13 cellular contexts compared by ENCODE assay signal in the genomic region with DNA sequence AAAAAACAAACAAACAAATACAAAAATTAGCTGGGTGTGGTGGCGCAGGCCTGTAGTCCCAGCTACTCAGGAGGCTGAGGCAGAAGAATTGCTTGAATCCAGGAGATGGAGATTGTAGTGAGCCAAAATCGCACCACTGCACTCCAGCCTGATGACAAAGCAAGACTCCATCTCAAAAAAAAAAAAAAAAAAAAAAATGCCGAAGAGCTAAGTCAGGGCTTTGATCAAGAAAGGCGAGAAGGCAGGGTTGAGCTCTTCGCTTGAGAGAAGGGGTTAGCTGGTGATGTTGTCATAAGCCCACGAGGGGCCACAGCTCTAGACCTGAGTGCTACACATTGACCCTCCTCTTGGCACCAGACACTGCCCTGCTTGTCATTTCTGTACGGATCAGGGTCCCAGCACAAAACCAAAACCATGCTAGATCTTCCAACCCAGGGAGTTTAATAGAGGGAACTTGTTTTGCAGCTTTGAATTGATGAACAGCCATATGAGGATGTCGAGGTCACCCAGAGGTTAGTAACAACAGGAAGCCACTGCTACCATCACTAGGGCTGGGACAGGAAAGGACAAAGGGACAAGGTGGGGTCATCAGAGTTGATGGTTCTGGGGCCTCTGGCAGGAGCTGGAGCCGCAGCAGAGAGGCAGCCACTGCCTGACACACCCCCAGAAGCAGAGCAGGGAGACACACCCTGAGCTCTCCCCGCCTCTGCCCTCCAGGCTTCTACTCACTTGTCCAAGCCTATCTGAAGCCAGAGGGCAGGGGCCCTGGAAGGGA.
DNase-seq lines count a peak whose midpoint lies in the region; ATAC-seq, FAIRE-seq and TF ChIP-seq lines count a peak whose summit lies in the region.
"Had no signal": no experiment of that assay in that cellular context is flagged by ENCODE, and none has a peak within 500 bp of the region (broad histone marks: within the 10 kb centered on the region; RNA-seq: fewer than 3 reads in every experiment).

No MANE protein-coding gene starts in this region.

- no peak for FAIRE-seq in HepG2 (lab: Jason Lieb, UNC)
- no peak for FAIRE-seq in GM19239 (lab: Jason Lieb, UNC)

- H3K9me3 ChIP-seq in T-helper 17 cell (ENCODE audit: control insufficient read depth, low read length, poor library complexity, severe bottlenecking): no peaks in the 10 kb centered on the region
- no peaks in the 10 kb centered on the region for H3K9me3 ChIP-seq in HepG2 (ENCODE audit: low read length)

- H3K4me1 Mint-ChIP-seq in T-helper 17 cell: peaks cover 50% of the 10 kb centered on the region

- no peaks in the 10 kb centered on the region for H3K36me3 ChIP-seq in HepG2 (replicated peaks in 1 of 2; ENCODE audit: control insufficient read depth in 1 of 2, insufficient read depth in 2 of 2, low read length in 2 of 2)
- H3K36me3 ChIP-seq: spleen had no signal

- peaks cover 8 to 13% of the 10 kb centered on the region in 2 experiments; a peak in 2 of 5 replicates for H3K27me3 ChIP-seq in HepG2 (ENCODE audit: control insufficient read depth in 1 of 2, insufficient read depth in 2 of 2, low read length in 2 of 2)
- H3K27me3 ChIP-seq: spleen had no signal

- peaks cover 93% of the 10 kb centered on the region for H3K4me1 ChIP-seq in HepG2 (ENCODE audit: insufficient read depth, low read length)

- H3K4me2 ChIP-seq in HepG2 (ENCODE audit: low read depth, low read length): peak overlapping the region; percentile 52

- no peak for TF ChIP-seq EP300 in HepG2 (IDR thresholded peaks at IDR 0.05; ENCODE audit: low read depth in 2 of 2, low read length in 2 of 2)
- TF ChIP-seq EP300 in HepG2 (CRISPR knock-in tag; IDR thresholded peaks at IDR 0.05; ENCODE audit: borderline replicate concordance): peak; percentile 25; the same call in 1 of the 2 replicates

- POLR2A ChIA-PET in HepG2 (lab: Yijun Ruan, JAX): interaction anchor here (1.2 to 9.9 kb wide), 7 partner anchors 8 to 170 kb away, joined by 4 to 164 read pairs (median 6); no protein-coding TSS in a partner anchor

- H2AFZ ChIP-seq in HepG2 (ENCODE audit: low read length): peak overlapping the region; percentile 2

- H3K79me2 ChIP-seq in HepG2 (ENCODE audit: insufficient read depth, low read length): no peaks in the 10 kb centered on the region

- CTCF ChIA-PET in HepG2 (lab: Yijun Ruan, JAX; ENCODE audit: low intra/inter-chr PET ratio, low total read pairs): no interaction called here

- H4K20me1 ChIP-seq in HepG2 (ENCODE audit: insufficient read depth, low read length): no peaks in the 10 kb centered on the region

- H3K36me3 Mint-ChIP-seq in T-helper 17 cell (ENCODE audit: low read depth): no peaks in the 10 kb centered on the region

- 52% methylated on average over 10 of the region's 10 CpGs for WGBS in HepG2 (ENCODE audit: low lambda C conversion rate)

- peaks cover 4% of the 10 kb centered on the region for H3K27me3 Mint-ChIP-seq in T-helper 17 cell

- no peak overlapping the region for H3K4me3 ChIP-seq in HepG2 (replicated peaks in 1 of 3; ENCODE audit: insufficient read depth in 1 of 3, low read depth in 2 of 3, low read length in 3 of 3)
- H3K4me3 ChIP-seq: spleen had no signal

- H3K27ac ChIP-seq in HepG2 (ENCODE audit: extremely low read length, insufficient read depth, low read length): no peak overlapping the region
- H3K27ac ChIP-seq: C4-2B had no signal

- intact Hi-C loops in HepG2 (cut with micrococcal nuclease; ENCODE audit: unreplicated experiment): no loop called here

- in situ Hi-C loops in HepG2 (cut with HindIII; ENCODE audit: extremely low pct_ligation_motif_present, low pct_unique_long_range_greater_than_20kb): no loop called here

- no peak overlapping the region for H3K9ac ChIP-seq in HepG2 (ENCODE audit: insufficient read depth, low read depth, low read length)

- ATAC-seq in GM19025 (IDR thresholded peaks at IDR 0.05; ENCODE audit: low read depth, unreplicated experiment) (peak; percentile 48), T-helper 17 cell (no peak), HepG2 (peak; percentile 35), HG02885 (IDR thresholded peaks at IDR 0.05; ENCODE audit: poor library complexity, unreplicated experiment) (no peak)

- no peak for TF ChIP-seq CTCF in HepG2 (CRISPR knock-in tag; IDR thresholded peaks at IDR 0.05)

- peak overlapping the region; percentile 62 for H3K4me3 Mint-ChIP-seq in T-helper 17 cell

- H3K27ac Mint-ChIP-seq in T-helper 17 cell: peak overlapping the region; percentile 3

- no peak for TF ChIP-seq POLR2A in HepG2 (IDR thresholded peaks at IDR 0.05; ENCODE audit: insufficient read depth in 1 of 2, low read depth in 2 of 2, low read length in 2 of 2)

- no TSS peak for BruUV-seq in HepG2 (replicated peaks; lab: Mats Ljungman, UMichigan)

- no peak for TF ChIP-seq RAD21 in HepG2 (CRISPR knock-in tag; IDR thresholded peaks at IDR 0.05)

- DNase-seq in AG20443 (ENCODE audit: low spot score) (peak; percentile 26), T-helper 17 cell (no peak), HepG2 (ENCODE audit: low spot score) (peak; percentile 76), NCI-H1930 (lab: John Stamatoyannopoulos, UW) (no peak), OCI-M1 (lab: John Stamatoyannopoulos, UW) (no peak), GM19239 (ENCODE audit: insufficient read length, low spot score) (no peak)
- DNase-seq: activated gamma-delta T cell treated with Interleukin-2 at 50 U/mL for 16 hours; NCI-H1092; spleen; stimulated activated naive CD4-positive, alpha-beta T cell had no signal

TF ChIP-seq in HepG2, 621 proteins besides CTCF, POLR2A, EP300 and RAD21 (continues in another document):
- TF ChIP-seq ZNF709 (CRISPR knock-in tag; IDR thresholded peaks at IDR 0.05) (no peak), NCOA2 (CRISPR knock-in tag; IDR thresholded peaks at IDR 0.05) (peak; percentile 48; the same call in 1 of the 2 replicates), HNF4G (IDR thresholded peaks at IDR 0.05; ENCODE audit: borderline replicate concordance, low read depth, low read length) (no peak), HNF4G (CRISPR knock-in tag; IDR thresholded peaks at IDR 0.05; ENCODE audit: borderline replicate concordance, low read depth) (no peak), ZNF383 (CRISPR knock-in tag; IDR thresholded peaks at IDR 0.05; ENCODE audit: borderline replicate concordance) (no peak), ZKSCAN8 (CRISPR knock-in tag; IDR thresholded peaks at IDR 0.05; ENCODE audit: borderline replicate concordance) (no peak), ZNF543 (CRISPR knock-in tag; IDR thresholded peaks at IDR 0.05) (0 out of 2 replicates have a peak, but pooled peaks have one; percentile 16), CBX2 (IDR thresholded peaks at IDR 0.05; ENCODE audit: low read depth, low read length) (no peak), CBX2 (CRISPR knock-in tag; IDR thresholded peaks at IDR 0.05; ENCODE audit: low read depth) (no peak), ZNF362 (CRISPR knock-in tag; IDR thresholded peaks at IDR 0.05; ENCODE audit: borderline replicate concordance) (no peak), ZNF703 (CRISPR knock-in tag; IDR thresholded peaks at IDR 0.05; ENCODE audit: borderline replicate concordance) (no peak), ZBTB8A (CRISPR knock-in tag; IDR thresholded peaks at IDR 0.05; ENCODE audit: borderline replicate concordance, low read depth) (0 out of 2 replicates have a peak, but pooled peaks have one; percentile 51), ONECUT2 (CRISPR knock-in tag; IDR thresholded peaks at IDR 0.05) (no peak), MBNL3 (CRISPR knock-in tag; conservative IDR thresholded peaks at IDR 0.05) (no peak), ZNF331 (CRISPR knock-in tag; IDR thresholded peaks at IDR 0.05) (0 out of 2 replicates have a peak, but pooled peaks have one; percentile 12)
- TF ChIP-seq, protein P1, sequence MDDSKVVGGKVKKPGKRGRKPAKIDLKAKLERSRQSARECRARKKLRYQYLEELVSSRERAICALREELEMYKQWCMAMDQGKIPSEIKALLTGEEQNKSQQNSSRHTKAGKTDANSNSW (CRISPR knock-in tag; IDR thresholded peaks at IDR 0.05; ENCODE audit: borderline replicate concordance): no peak
- TF ChIP-seq, protein P2, sequence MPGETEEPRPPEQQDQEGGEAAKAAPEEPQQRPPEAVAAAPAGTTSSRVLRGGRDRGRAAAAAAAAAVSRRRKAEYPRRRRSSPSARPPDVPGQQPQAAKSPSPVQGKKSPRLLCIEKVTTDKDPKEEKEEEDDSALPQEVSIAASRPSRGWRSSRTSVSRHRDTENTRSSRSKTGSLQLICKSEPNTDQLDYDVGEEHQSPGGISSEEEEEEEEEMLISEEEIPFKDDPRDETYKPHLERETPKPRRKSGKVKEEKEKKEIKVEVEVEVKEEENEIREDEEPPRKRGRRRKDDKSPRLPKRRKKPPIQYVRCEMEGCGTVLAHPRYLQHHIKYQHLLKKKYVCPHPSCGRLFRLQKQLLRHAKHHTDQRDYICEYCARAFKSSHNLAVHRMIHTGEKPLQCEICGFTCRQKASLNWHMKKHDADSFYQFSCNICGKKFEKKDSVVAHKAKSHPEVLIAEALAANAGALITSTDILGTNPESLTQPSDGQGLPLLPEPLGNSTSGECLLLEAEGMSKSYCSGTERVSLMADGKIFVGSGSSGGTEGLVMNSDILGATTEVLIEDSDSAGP (CRISPR knock-in tag; IDR thresholded peaks at IDR 0.05; ENCODE audit: borderline replicate concordance): no peak

Comparison
In these comparisons a context has a peak if more than half of its experiments do, and no peak if none do; other contexts are left out.
1. DNase-seq: peak in AG20443 (single experiment) and HepG2 (single experiment); none in T-helper 17 cell (0 of 3), NCI-H1930 (0 of 2), OCI-M1 (single experiment) and GM19239 (single experiment).
2. ATAC-seq: peak in GM19025 (single experiment) and HepG2 (single experiment); none in T-helper 17 cell (single experiment) and HG02885 (single experiment).